10 cellular contexts compared by ENCODE assay signal in the genomic region with DNA sequence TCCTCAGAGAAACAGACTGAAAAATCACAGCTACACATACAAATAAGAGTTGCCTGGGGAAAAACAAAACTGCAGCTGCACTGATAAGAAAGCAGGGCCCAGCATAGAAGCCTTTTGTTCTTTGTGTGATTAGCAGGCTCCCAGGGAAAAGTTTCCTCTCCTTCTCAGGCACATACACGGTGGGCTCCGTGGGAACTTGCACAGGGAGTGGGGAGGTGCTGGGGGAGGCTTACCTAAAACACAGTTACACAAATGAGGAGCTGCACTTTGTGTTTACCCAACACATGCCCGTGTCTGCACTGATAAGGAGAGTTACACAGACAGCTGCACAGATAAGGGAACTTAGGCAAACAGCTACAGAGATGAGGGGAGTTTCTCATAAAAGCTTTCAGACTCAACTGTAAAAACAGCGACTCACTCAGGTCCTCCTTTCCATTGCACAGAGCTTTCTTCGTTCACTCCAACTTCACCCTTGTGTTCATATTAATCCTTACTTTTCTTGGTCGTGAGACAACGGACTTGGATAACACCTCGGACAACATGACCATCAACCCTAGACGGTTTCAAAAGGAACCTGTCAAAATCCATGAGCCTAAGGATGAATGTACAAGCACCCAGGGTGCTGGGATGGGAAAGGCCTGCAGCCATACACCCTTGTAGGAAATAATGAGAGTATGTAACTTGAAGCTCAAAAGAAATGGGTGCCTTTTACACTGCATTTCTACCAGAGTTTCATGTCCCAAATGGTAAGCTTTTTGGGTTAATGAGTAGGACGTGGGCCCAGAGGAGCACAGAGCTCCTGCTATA. TPM values are rescaled to one million over a fixed set of nuclear protein-coding genes. Genes with fewer than 3 reads are reported as not detected.
DNase-seq lines count a peak whose midpoint lies in the region; ATAC-seq, FAIRE-seq and TF ChIP-seq lines count a peak whose summit lies in the region.
"Had no signal": no experiment of that assay in that cellular context is flagged by ENCODE, and none has a peak within 500 bp of the region (broad histone marks: within the 10 kb centered on the region; RNA-seq: fewer than 3 reads in every experiment).

No MANE protein-coding gene starts in this region.

- H3K27ac Mint-ChIP-seq in naive thymus-derived CD8-positive, alpha-beta T cell = peak overlapping the region; percentile 84 to 96 (median 92)

- H4K20me1 ChIP-seq in OCI-LY7 (ENCODE audit: insufficient read depth, low read length) = no peaks in the 10 kb centered on the region

- peaks cover 61% of the 10 kb centered on the region; the same call in 1 of the 2 replicates for H3K79me2 ChIP-seq in OCI-LY7 (ENCODE audit: insufficient read depth, low read depth, low read length)

- ATAC-seq in naive thymus-derived CD8-positive, alpha-beta T cell = peak; percentile 77 to 90
- no peak for ATAC-seq in aorta (ENCODE audit: low FRiP score)

- peaks cover 0 to 61% (median 20%) of the 10 kb centered on the region in 3 donors for H3K36me3 Mint-ChIP-seq in naive thymus-derived CD8-positive, alpha-beta T cell

- 56 to 60% methylated on average over 10 of the region's 10 CpGs for WGBS in aorta, 2 donors
- WGBS in spleen, 5 donors = 58 to 66% (median 59%) methylated on average over 10 of the region's 10 CpGs

- H3K27ac ChIP-seq in OCI-LY7 (ENCODE audit: low read depth, low read length, poor library complexity, severe bottlenecking) (no peak overlapping the region), aorta (ENCODE audit: low read depth in 1 of 2, low read length in 2 of 2) (no peak overlapping the region), spleen (peak overlapping the region in 2 of 8 donors; percentile 1 to 20)

- no peak for TF ChIP-seq POLR2A in spleen (IDR thresholded peaks at IDR 0.05)

- no peak for TF ChIP-seq CTCF in OCI-LY7 (conservative IDR thresholded peaks at IDR 0.05; ENCODE audit: low read length)
- TF ChIP-seq CTCF in spleen (IDR thresholded peaks at IDR 0.05 in 8 of 11, conservative IDR thresholded peaks at IDR 0.05 in 3 of 11) = no peak

- peaks cover 16% of the 10 kb centered on the region for H3K9me3 ChIP-seq in OCI-LY7 (ENCODE audit: low read length)
- H3K9me3 ChIP-seq in aorta (ENCODE audit: control insufficient read depth, low read length) = no peaks in the 10 kb centered on the region
- no peaks in the 10 kb centered on the region for H3K9me3 ChIP-seq in spleen

- H3K9me2 ChIP-seq in OCI-LY7 (ENCODE audit: insufficient read depth, low read length) = no peaks in the 10 kb centered on the region

- no peaks in the 10 kb centered on the region for H3K27me3 ChIP-seq in aorta (ENCODE audit: control insufficient read depth in 1 of 2, insufficient read depth in 2 of 2, low read length in 1 of 2)
- no peaks in the 10 kb centered on the region for H3K27me3 ChIP-seq in spleen (replicated peaks in 1 of 7)

- H3K9me3 Mint-ChIP-seq in naive thymus-derived CD8-positive, alpha-beta T cell = no peaks in the 10 kb centered on the region

- no peak overlapping the region for H3K4me3 ChIP-seq in OCI-LY7 (ENCODE audit: low read depth, low read length, poor library complexity, severe bottlenecking)
- no peak overlapping the region for H3K4me3 ChIP-seq in aorta (ENCODE audit: low read length in 2 of 2)
- H3K4me3 ChIP-seq in spleen = no peak overlapping the region

- H3K36me3 ChIP-seq in OCI-LY7 (ENCODE audit: insufficient read depth, low read length) (peaks cover 76% of the 10 kb centered on the region), aorta (ENCODE audit: control insufficient read depth in 1 of 2, insufficient read depth in 2 of 2, low read length in 1 of 2) (no peaks in the 10 kb centered on the region), spleen (peaks cover 0 to 33% (median 9%) of the 10 kb centered on the region in 6 donors)

- FAIRE-seq in urothelium cell line (lab: Jason Lieb, UNC) = no peak
- FAIRE-seq: TTC549 had no signal

- no peak overlapping the region for H2AFZ ChIP-seq in OCI-LY7 (ENCODE audit: low read length)

- CTCF ChIA-PET in OCI-LY7 (lab: Charles Lee; ENCODE audit: unreplicated experiment) = interaction anchor here (0.6 to 0.8 kb wide), 3 partner anchors 13 to 181 kb away, joined by 3 to 5 read pairs (median 3); no protein-coding TSS in a partner anchor

- H3K4me1 ChIP-seq in OCI-LY7 (ENCODE audit: insufficient read depth, low read length, poor library complexity, severe bottlenecking) = no peaks in the 10 kb centered on the region
- H3K4me1 ChIP-seq in aorta (ENCODE audit: control insufficient read depth in 1 of 2, insufficient read depth in 2 of 2, low read length in 2 of 2) = no peaks in the 10 kb centered on the region
- peaks cover 0 to 38% (median 0%) of the 10 kb centered on the region in 6 donors for H3K4me1 ChIP-seq in spleen

- H3K27me3 Mint-ChIP-seq in naive thymus-derived CD8-positive, alpha-beta T cell = no peaks in the 10 kb centered on the region

- intact Hi-C loops in OCI-LY7 (cut with micrococcal nuclease; ENCODE audit: unreplicated experiment) = no loop called here
- intact Hi-C loops in aorta (cut with DNase I) = no loop called here
- intact Hi-C loops in spleen (cut with DNase I; ENCODE audit: low total_unique reads) = no loop called here

- peak; percentile 28 for DNase-seq in EH (ENCODE audit: low read depth)
- DNase-seq in OCI-LY7 (ENCODE audit: low spot score) = peak; percentile 45
- DNase-seq in dedifferentiated amniotic fluid mesenchymal stem cell (ENCODE audit: extremely low spot score) = peak; percentile 14
- DNase-seq in naive thymus-derived CD8-positive, alpha-beta T cell = peak in 2 of 10 donors; percentile 48 to 53
- DNase-seq in urothelium cell line (ENCODE audit: low spot score) = no peak
- no peak for DNase-seq in aorta
- DNase-seq in spleen = no peak
- no peak for DNase-seq in T1000 (lab: John Stamatoyannopoulos, UW)
- DNase-seq: stimulated activated CD4-positive, alpha-beta T cell treated with anti-CD3 and anti-CD28 coated beads, Interleukin-1b, Interleukin-23, amount 100 ng/mL, for 48 hours had no signal

- BruUV-seq in OCI-LY7 (replicated peaks; lab: Mats Ljungman, UMichigan) = no TSS peak

- peaks cover 43 to 92% (median 88%) of the 10 kb centered on the region in 4 donors for H3K4me1 Mint-ChIP-seq in naive thymus-derived CD8-positive, alpha-beta T cell

- H3K4me3 Mint-ChIP-seq in naive thymus-derived CD8-positive, alpha-beta T cell = peak overlapping the region; percentile 49 to 82 (median 58)

- POLR2A ChIA-PET in OCI-LY7 (lab: Charles Lee) = interaction anchor here (0.5 to 1.8 kb wide), 11 partner anchors 8 to 57 kb away, joined by 3 to 7 read pairs (median 4); no protein-coding TSS in a partner anchor
- POLR2A ChIA-PET in naive thymus-derived CD8-positive, alpha-beta T cell (lab: Charles Lee) = interaction anchor here (0.6 to 11.7 kb wide), 21 partner anchors 12 to 113 kb away, joined by 3 to 109 read pairs (median 4); a partner anchor contains a TSS

- no peak overlapping the region for H3K4me2 ChIP-seq in OCI-LY7 (ENCODE audit: low read length)

RNA-seq across cellular contexts. Expression of a gene that starts 50.8 kb away (rescaled TPM):
- 21.6 and 31.2 TPM in 2 replicates for total RNA-seq in OCI-LY7 (2014; rRNA removed; shearing (Covaris generic))
- total RNA-seq in OCI-LY7 (2022) = 87.9 and 92.1 TPM in 2 replicates
- 100 to 1,000 TPM; 182 to 186 TPM for total RNA-seq in naive thymus-derived CD8-positive, alpha-beta T cell
- 10 to 100 TPM; 21.8 to 30.6 (median 24.1) TPM for polyA plus RNA-seq in naive thymus-derived CD8-positive, alpha-beta T cell
- 10 to 100 TPM; 15.5 to 22.1 TPM for total RNA-seq in aorta
- polyA plus RNA-seq in aorta = 1 to 10 TPM; 1.4 to 1.7 TPM
- total RNA-seq in spleen = 10 to 100 TPM; 16.9 to 29.8 (median 25.5) TPM
- 1 to 10 TPM; 1.5 to 2.7 (median 2.1) TPM for polyA plus RNA-seq in spleen

Comparison
In these comparisons a context has a peak if more than half of its experiments do, and no peak if none do; other contexts are left out.
1. DNase-seq: peak in EH (single experiment), OCI-LY7 (single experiment) and dedifferentiated amniotic fluid mesenchymal stem cell (single experiment); none in urothelium cell line (single experiment), aorta (0 of 2), spleen (single experiment) and T1000 (single experiment).